ENCODE assay signal across 1 cellular context in genomic region chr2:10471956-10472355, GRCh38.
TF ChIP-seq lines count a peak whose summit lies in the region.

No MANE protein-coding gene starts in this region.

TF ChIP-seq in HCT116, 20 proteins besides CTCF, POLR2A, EP300 and RAD21 (continued from another document):
- TF ChIP-seq, protein P1, sequence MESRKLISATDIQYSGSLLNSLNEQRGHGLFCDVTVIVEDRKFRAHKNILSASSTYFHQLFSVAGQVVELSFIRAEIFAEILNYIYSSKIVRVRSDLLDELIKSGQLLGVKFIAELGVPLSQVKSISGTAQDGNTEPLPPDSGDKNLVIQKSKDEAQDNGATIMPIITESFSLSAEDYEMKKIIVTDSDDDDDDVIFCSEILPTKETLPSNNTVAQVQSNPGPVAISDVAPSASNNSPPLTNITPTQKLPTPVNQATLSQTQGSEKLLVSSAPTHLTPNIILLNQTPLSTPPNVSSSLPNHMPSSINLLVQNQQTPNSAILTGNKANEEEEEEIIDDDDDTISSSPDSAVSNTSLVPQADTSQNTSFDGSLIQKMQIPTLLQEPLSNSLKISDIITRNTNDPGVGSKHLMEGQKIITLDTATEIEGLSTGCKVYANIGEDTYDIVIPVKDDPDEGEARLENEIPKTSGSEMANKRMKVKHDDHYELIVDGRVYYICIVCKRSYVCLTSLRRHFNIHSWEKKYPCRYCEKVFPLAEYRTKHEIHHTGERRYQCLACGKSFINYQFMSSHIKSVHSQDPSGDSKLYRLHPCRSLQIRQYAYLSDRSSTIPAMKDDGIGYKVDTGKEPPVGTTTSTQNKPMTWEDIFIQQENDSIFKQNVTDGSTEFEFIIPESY (IDR thresholded peaks at IDR 0.05; ENCODE audit: extremely low read depth, insufficient replicate concordance, low read length), result no peak
- TF ChIP-seq POLR2AphosphoS5 (IDR thresholded peaks at IDR 0.05; ENCODE audit: low read depth, low read length) (no peak), JUND (IDR thresholded peaks at IDR 0.05) (no peak), ZNF274 (IDR thresholded peaks at IDR 0.05; ENCODE audit: low read depth, low read length) (no peak), SP1 (IDR thresholded peaks at IDR 0.05; ENCODE audit: low read depth) (no peak), ZFX (IDR thresholded peaks at IDR 0.05) (no peak), FOSL1 (IDR thresholded peaks at IDR 0.05; ENCODE audit: low read depth) (no peak), SRF (IDR thresholded peaks at IDR 0.05; ENCODE audit: low read depth) (no peak), YY1 (IDR thresholded peaks at IDR 0.05; ENCODE audit: extremely low read depth, insufficient replicate concordance, low read depth, low read length) (no peak), EGR1 (IDR thresholded peaks at IDR 0.05; ENCODE audit: low read depth) (no peak), ELF1 (IDR thresholded peaks at IDR 0.05; ENCODE audit: borderline replicate concordance, low read depth) (no peak), SIN3A (IDR thresholded peaks at IDR 0.05; ENCODE audit: low read depth) (no peak), REST (IDR thresholded peaks at IDR 0.05; ENCODE audit: low read depth) (no peak)
- TF ChIP-seq, protein P2, sequence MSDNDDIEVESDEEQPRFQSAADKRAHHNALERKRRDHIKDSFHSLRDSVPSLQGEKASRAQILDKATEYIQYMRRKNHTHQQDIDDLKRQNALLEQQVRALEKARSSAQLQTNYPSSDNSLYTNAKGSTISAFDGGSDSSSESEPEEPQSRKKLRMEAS (IDR thresholded peaks at IDR 0.05), result no peak
